1 cellular context compared by ENCODE assay signal in the genomic region with DNA sequence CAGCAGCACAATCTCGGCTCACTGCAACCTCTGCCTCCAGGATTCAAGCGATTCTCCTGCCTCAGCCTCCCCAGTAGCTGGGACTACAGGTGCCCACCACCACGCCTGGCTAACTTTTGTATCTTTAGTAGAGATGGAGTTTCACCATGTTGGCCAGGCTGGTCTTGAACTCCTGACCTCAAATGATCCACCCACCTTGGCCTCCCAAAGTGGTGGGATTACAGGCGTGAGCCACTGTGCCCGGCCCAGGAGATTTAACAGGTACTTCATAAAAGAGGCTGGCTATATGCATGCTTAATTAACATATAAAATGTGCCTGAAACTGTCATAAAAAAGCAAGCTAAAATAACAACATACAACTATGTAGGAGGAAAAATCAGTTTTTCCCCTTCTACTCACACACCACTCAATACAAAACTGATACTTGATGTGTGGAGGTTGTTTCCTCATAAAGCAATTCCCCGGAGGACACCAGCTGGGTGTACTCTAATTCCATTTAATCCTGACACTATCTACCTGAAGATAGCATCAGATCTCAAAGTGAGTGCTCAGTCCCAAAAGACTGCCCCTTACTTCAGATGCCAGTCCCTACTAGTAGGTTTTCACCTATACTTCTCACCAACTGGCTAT.
A peak's percentile ranks its signal among the peaks of the same experiment; 100 is the strongest.
TF ChIP-seq lines count a peak whose summit lies in the region.

No MANE protein-coding gene starts in this region.

TF ChIP-seq in GM12878, 131 proteins besides CTCF, POLR2A, EP300 and RAD21 (continued from another document):
- peak; percentile 89 for TF ChIP-seq MEF2B (IDR thresholded peaks at IDR 0.05; ENCODE audit: partially characterized antibody, poor library complexity, severe bottlenecking)
- TF ChIP-seq JUNB (IDR thresholded peaks at IDR 0.05), result peak; percentile 70
- peak; percentile 70 for TF ChIP-seq MEF2A (IDR thresholded peaks at IDR 0.05; ENCODE audit: insufficient read depth, low read depth, low read length)
- TF ChIP-seq BACH1 (IDR thresholded peaks at IDR 0.05; ENCODE audit: borderline replicate concordance), result 0 out of 2 replicates have a peak, but pooled peaks have one; percentile 9
- TF ChIP-seq CREM (IDR thresholded peaks at IDR 0.05; ENCODE audit: low read depth), result peak; percentile 60; the same call in 1 of the 2 replicates
- TF ChIP-seq, protein P1, sequence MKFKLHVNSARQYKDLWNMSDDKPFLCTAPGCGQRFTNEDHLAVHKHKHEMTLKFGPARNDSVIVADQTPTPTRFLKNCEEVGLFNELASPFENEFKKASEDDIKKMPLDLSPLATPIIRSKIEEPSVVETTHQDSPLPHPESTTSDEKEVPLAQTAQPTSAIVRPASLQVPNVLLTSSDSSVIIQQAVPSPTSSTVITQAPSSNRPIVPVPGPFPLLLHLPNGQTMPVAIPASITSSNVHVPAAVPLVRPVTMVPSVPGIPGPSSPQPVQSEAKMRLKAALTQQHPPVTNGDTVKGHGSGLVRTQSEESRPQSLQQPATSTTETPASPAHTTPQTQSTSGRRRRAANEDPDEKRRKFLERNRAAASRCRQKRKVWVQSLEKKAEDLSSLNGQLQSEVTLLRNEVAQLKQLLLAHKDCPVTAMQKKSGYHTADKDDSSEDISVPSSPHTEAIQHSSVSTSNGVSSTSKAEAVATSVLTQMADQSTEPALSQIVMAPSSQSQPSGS (IDR thresholded peaks at IDR 0.05; ENCODE audit: low read length), result peak; percentile 62; the same call in 1 of the 2 replicates
- peak; percentile 86 for TF ChIP-seq TCF12 (IDR thresholded peaks at IDR 0.05; ENCODE audit: low read depth, low read length)
- peak; percentile 79 for TF ChIP-seq MTA2 (IDR thresholded peaks at IDR 0.05; ENCODE audit: low read depth)
- TF ChIP-seq IKZF1 (conservative IDR thresholded peaks at IDR 0.05), result peak; percentile 85
- peak; percentile 45; the same call in 1 of the 2 replicates for TF ChIP-seq GATAD2B (conservative IDR thresholded peaks at IDR 0.05; ENCODE audit: low read depth)
- peak; percentile 77 to 84; a peak in 3 of 4 replicates for TF ChIP-seq IKZF2 (IDR thresholded peaks at IDR 0.05)
- TF ChIP-seq NR2F1 (conservative IDR thresholded peaks at IDR 0.05), result peak; percentile 63; the same call in 1 of the 2 replicates
- TF ChIP-seq RUNX3 (IDR thresholded peaks at IDR 0.05; ENCODE audit: low read length), result peak; percentile 59
- TF ChIP-seq, protein P2, sequence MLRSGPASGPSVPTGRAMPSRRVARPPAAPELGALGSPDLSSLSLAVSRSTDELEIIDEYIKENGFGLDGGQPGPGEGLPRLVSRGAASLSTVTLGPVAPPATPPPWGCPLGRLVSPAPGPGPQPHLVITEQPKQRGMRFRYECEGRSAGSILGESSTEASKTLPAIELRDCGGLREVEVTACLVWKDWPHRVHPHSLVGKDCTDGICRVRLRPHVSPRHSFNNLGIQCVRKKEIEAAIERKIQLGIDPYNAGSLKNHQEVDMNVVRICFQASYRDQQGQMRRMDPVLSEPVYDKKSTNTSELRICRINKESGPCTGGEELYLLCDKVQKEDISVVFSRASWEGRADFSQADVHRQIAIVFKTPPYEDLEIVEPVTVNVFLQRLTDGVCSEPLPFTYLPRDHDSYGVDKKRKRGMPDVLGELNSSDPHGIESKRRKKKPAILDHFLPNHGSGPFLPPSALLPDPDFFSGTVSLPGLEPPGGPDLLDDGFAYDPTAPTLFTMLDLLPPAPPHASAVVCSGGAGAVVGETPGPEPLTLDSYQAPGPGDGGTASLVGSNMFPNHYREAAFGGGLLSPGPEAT (IDR thresholded peaks at IDR 0.05; ENCODE audit: low read depth), result peak; percentile 65; the same call in 1 of the 2 replicates
- TF ChIP-seq, protein P3, sequence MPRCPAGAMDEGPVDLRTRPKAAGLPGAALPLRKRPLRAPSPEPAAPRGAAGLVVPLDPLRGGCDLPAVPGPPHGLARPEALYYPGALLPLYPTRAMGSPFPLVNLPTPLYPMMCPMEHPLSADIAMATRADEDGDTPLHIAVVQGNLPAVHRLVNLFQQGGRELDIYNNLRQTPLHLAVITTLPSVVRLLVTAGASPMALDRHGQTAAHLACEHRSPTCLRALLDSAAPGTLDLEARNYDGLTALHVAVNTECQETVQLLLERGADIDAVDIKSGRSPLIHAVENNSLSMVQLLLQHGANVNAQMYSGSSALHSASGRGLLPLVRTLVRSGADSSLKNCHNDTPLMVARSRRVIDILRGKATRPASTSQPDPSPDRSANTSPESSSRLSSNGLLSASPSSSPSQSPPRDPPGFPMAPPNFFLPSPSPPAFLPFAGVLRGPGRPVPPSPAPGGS (IDR thresholded peaks at IDR 0.05; ENCODE audit: borderline replicate concordance, insufficient read depth, low read depth, low read length, poor library complexity, severe bottlenecking), result peak; percentile 60
- TF ChIP-seq FOXM1 (IDR thresholded peaks at IDR 0.05; ENCODE audit: low read depth, low read length), result peak; percentile 66; the same call in 1 of the 2 replicates
- peak; percentile 65; the same call in 1 of the 2 replicates for TF ChIP-seq ZNF217 (IDR thresholded peaks at IDR 0.05)
- TF ChIP-seq ETV6 (conservative IDR thresholded peaks at IDR 0.05 in 1 of 2, IDR thresholded peaks at IDR 0.05 in 1 of 2; ENCODE audit: borderline replicate concordance in 1 of 2, low read depth in 1 of 2), result peak in 1 of 2 experiments; percentile 43; a peak in 1 of 4 replicates
- 0 out of 2 replicates have a peak, but pooled peaks have one; percentile 5 for TF ChIP-seq ZNF24 (IDR thresholded peaks at IDR 0.05)
- peak; percentile 80; the same call in 1 of the 2 replicates for TF ChIP-seq DPF2 (IDR thresholded peaks at IDR 0.05)
- peak; percentile 82 for TF ChIP-seq EED (IDR thresholded peaks at IDR 0.05; ENCODE audit: low read depth)
